ENCODE assay signal across 2 cellular contexts in the genomic region with DNA sequence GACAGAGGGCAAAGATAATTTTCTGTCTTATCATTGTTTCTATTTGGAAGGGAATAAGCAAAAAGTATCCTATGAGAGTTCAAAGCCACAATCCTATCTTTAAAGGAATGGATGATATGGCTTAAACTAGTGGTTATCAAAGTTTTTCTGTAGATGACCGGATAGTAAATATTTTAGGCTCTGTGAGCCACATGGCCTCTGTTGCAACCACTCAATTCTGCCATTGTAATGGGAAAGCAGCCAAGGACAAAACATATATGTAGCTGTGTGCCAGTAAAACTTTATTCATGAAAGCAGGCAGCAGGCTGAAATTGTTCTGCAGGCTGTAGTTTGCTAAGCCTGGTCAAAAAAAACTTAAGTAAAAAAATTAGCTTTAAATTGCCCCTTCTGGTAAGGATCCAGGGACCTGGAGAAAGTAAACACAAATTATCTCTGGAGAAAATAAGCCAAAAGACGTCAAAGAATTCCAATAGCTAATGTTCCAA.
TF ChIP-seq lines count a peak whose summit lies in the region.

No MANE protein-coding gene starts in this region.

TF ChIP-seq in SK-N-SH, 30 proteins besides CTCF, POLR2A, EP300 and RAD21:
- peak; percentile 66; the same call in 1 of the 2 replicates for TF ChIP-seq RCOR1 (IDR thresholded peaks at IDR 0.05; ENCODE audit: low read length)
- peak; percentile 51; the same call in 1 of the 2 replicates for TF ChIP-seq FOXJ3 (CRISPR knock-in tag; IDR thresholded peaks at IDR 0.05)
- no peak for TF ChIP-seq JUND (IDR thresholded peaks at IDR 0.05)
- TF ChIP-seq MXI1 (IDR thresholded peaks at IDR 0.05; ENCODE audit: low read depth, low read length), result peak; percentile 53; the same call in 1 of the 2 replicates
- peak; percentile 48 for TF ChIP-seq CHD2 (IDR thresholded peaks at IDR 0.05; ENCODE audit: low read length, partially characterized antibody)

TF ChIP-seq in endothelial cell of umbilical vein, 7 proteins besides CTCF, POLR2A, EP300 and RAD21:
- TF ChIP-seq, protein P1, sequence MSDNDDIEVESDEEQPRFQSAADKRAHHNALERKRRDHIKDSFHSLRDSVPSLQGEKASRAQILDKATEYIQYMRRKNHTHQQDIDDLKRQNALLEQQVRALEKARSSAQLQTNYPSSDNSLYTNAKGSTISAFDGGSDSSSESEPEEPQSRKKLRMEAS (IDR thresholded peaks at IDR 0.05; ENCODE audit: insufficient read depth, insufficient read length), result no peak
- TF ChIP-seq FOS (IDR thresholded peaks at IDR 0.05; ENCODE audit: borderline replicate concordance, insufficient read depth, low read length) (no peak), GATA2 (IDR thresholded peaks at IDR 0.05; ENCODE audit: insufficient read depth, insufficient read length, low read depth, low read length) (no peak), POLR2AphosphoS5 (IDR thresholded peaks at IDR 0.05; ENCODE audit: insufficient read depth, low read depth, low read length) (no peak), EZH2 (IDR thresholded peaks at IDR 0.05; ENCODE audit: borderline replicate concordance, low read depth, low read length, severe bottlenecking) (no peak), MYC (IDR thresholded peaks at IDR 0.05; ENCODE audit: low read depth, low read length) (no peak), JUN (IDR thresholded peaks at IDR 0.05; ENCODE audit: borderline replicate concordance, insufficient read depth, insufficient read length, low read depth) (no peak)
